In the genomic region with DNA sequence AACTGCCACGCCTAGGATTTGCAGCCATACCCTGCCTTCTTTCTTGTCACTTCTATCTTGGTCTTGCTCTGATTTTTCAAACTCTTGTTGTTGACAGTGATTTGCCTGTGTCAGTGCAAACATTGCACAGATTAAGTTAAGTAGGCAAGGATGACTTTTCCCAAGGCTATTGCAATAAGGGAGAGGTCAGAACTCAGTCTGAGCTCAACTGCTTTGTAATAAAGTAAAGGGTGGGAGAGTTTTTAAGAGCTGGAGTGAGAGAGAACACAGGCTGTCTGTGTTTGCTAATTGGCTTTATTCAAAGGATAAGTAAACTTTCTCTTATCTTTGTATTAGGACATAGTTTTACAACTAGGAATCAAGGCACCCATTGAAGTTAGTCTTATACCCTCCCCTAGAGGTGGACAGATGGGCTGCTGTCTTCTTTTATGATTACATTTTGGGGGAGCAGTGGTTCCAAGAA, we compare ENCODE assay signal across 16 cellular contexts.
DNase-seq lines count a peak whose midpoint lies in the region; ATAC-seq and TF ChIP-seq lines count a peak whose summit lies in the region.
"Had no signal": no experiment of that assay in that cellular context is flagged by ENCODE, and none has a peak within 500 bp of the region (broad histone marks: within the 10 kb centered on the region; RNA-seq: fewer than 3 reads in every experiment).

No MANE protein-coding gene starts in this region.

- no peak for ATAC-seq in left lobe of liver

- DNase-seq in HPDE6-E6E7 (ENCODE audit: extremely low spot score) (peak; percentile 2), M059J (ENCODE audit: low read depth) (peak; percentile 10), fibroblast of villous mesenchyme (ENCODE audit: low read depth) (peak; percentile 87), retinal pigment epithelial cell (ENCODE audit: low read depth) (peak; percentile 37), NCI-H524 treated with DMSO at 0.1 percent for 48 hours (lab: John Stamatoyannopoulos, UW) (no peak), DMS53 (lab: John Stamatoyannopoulos, UW) (no peak), left lobe of liver (ENCODE audit: low spot score) (no peak)
- DNase-seq: DMS79 treated with DMSO at 0.1 percent for 48 hours, H9, KG1, MG63, NCI-H1092, NCI-H146, NCI-H2081 treated with DMSO at 0.1 percent for 48 hours, NCI-H510A treated with DMSO at 0.1 percent for 48 hours, RPMI8226 had no signal

- no peak overlapping the region for H3K4me3 ChIP-seq in fibroblast of villous mesenchyme (ENCODE audit: low read depth, low read length)
- H3K4me3 ChIP-seq in retinal pigment epithelial cell (ENCODE audit: low read length), result no peak overlapping the region
- H3K4me3 ChIP-seq: MG63 had no signal

- TF ChIP-seq CTCF in fibroblast of villous mesenchyme (IDR thresholded peaks at IDR 0.05; ENCODE audit: insufficient read depth, low read depth, low read length) (peak; percentile 36), retinal pigment epithelial cell (conservative IDR thresholded peaks at IDR 0.05; ENCODE audit: low read depth, low read length) (no peak)

Comparison
In these comparisons a context has a peak if more than half of its experiments do, and no peak if none do; other contexts are left out.
1. DNase-seq: peak in HPDE6-E6E7 (single experiment), M059J (single experiment), fibroblast of villous mesenchyme (single experiment) and retinal pigment epithelial cell (single experiment); none in NCI-H524 treated with DMSO at 0.1 percent for 48 hours (single experiment), DMS53 (single experiment) and left lobe of liver (single experiment).